In the genomic region with DNA sequence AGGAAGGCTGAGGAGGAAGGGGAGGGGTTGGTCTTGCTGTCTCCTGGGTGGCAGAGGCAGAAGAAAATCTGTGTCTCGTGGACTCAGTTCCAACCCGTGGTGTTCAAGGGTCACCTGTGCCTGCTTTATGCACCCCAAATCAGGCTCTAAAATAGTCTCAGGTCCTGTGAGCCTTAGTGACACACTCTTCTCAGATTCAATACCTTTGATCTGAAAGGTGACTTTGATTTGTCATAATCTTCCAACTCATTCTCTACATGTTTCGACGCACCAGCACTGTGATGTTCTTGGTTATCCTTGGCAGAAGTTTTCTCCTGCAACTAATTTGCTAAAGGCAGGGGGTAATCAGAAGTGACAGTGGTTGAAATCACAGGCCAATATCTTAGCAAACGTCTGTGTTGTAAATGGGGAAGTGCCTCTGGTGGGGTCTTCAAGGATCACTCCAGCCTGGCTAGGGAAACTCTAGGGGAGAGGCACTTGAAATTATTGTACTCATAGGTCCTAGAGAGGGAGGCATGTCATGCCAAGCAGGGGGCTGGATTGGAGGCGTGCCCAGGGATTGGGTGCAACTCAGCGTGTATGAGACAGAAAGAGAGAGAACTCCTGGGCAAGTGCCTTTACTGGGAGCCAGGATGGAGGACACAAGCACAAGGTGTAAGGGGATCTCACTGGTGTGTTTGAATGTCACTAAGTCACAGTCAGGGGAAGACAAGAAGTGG, we compare ENCODE assay signal across 18 cellular contexts. TPM values are rescaled to one million over a fixed set of nuclear protein-coding genes. Genes with fewer than 3 reads are reported as not detected.
A peak's percentile ranks its signal among the peaks of the same experiment; 100 is the strongest.
DNase-seq lines count a peak whose midpoint lies in the region; ATAC-seq lines count a peak whose summit lies in the region.
"Had no signal": no experiment of that assay in that cellular context is flagged by ENCODE, and none has a peak within 500 bp of the region (broad histone marks: within the 10 kb centered on the region; RNA-seq: fewer than 3 reads in every experiment).

No MANE protein-coding gene starts in this region.

- H3K36me3 Mint-ChIP-seq in activated CD4-positive, alpha-beta T cell treated with anti-CD3 and anti-CD28 coated beads for 36 hours (ENCODE audit: low read depth), result peaks cover 21% of the 10 kb centered on the region
- H3K36me3 Mint-ChIP-seq in naive thymus-derived CD4-positive, alpha-beta T cell, result peaks cover 0 to 13% (median 7%) of the 10 kb centered on the region in 5 donors

- H3K4me1 ChIP-seq in naive thymus-derived CD4-positive, alpha-beta T cell (ENCODE audit: control insufficient read depth in 2 of 2, insufficient read depth in 2 of 2, low read length in 2 of 2), result peaks cover 0 to under 1% of the 10 kb centered on the region in 2 donors

- H3K4me3 Mint-ChIP-seq in activated CD4-positive, alpha-beta T cell treated with anti-CD3 and anti-CD28 coated beads for 36 hours, result no peak overlapping the region
- no peak overlapping the region for H3K4me3 Mint-ChIP-seq in naive thymus-derived CD4-positive, alpha-beta T cell
- H3K4me3 Mint-ChIP-seq: activated naive CD4-positive, alpha-beta T cell treated with anti-CD3 and anti-CD28 coated beads, Interleukin-2, amount 10 ng/mL, durations not matched to agents 7 days and 5 days; CD14-positive monocyte had no signal

- H3K27ac ChIP-seq in naive thymus-derived CD4-positive, alpha-beta T cell (ENCODE audit: low read depth, low read length), result no peak overlapping the region
- H3K27ac ChIP-seq: SK-N-MC, transverse colon had no signal

- POLR2A ChIA-PET in activated CD4-positive, alpha-beta T cell treated with anti-CD3 and anti-CD28 coated beads for 36 hours (lab: Charles Lee), result no interaction called here
- POLR2A ChIA-PET in naive thymus-derived CD4-positive, alpha-beta T cell (lab: Charles Lee), result no interaction called here

- no peaks in the 10 kb centered on the region for H3K27me3 ChIP-seq in naive thymus-derived CD4-positive, alpha-beta T cell (ENCODE audit: control insufficient read depth in 2 of 2, insufficient read depth in 2 of 2, low read length in 2 of 2)
- H3K27me3 ChIP-seq: pancreas, transverse colon had no signal

- CTCF ChIA-PET in activated CD4-positive, alpha-beta T cell treated with anti-CD3 and anti-CD28 coated beads for 36 hours (lab: Charles Lee), result no interaction called here
- CTCF ChIA-PET in naive thymus-derived CD4-positive, alpha-beta T cell (lab: Charles Lee), result no interaction called here

- intact Hi-C loops in activated CD4-positive, alpha-beta T cell treated with anti-CD3 and anti-CD28 coated beads for 36 hours (cut with DNase I, micrococcal nuclease), result no loop called here
- intact Hi-C loops in naive thymus-derived CD4-positive, alpha-beta T cell (cut with micrococcal nuclease), result no loop called here

- H3K36me3 ChIP-seq in naive thymus-derived CD4-positive, alpha-beta T cell (ENCODE audit: control insufficient read depth in 2 of 3, insufficient read depth in 3 of 3, low read length in 3 of 3), result peaks cover 0 to 19% (median 8%) of the 10 kb centered on the region in 3 experiments
- H3K36me3 ChIP-seq: transverse colon had no signal

- no peaks in the 10 kb centered on the region for H3K27me3 Mint-ChIP-seq in activated CD4-positive, alpha-beta T cell treated with anti-CD3 and anti-CD28 coated beads for 36 hours
- H3K27me3 Mint-ChIP-seq in naive thymus-derived CD4-positive, alpha-beta T cell, result no peaks in the 10 kb centered on the region

- H3K9me3 Mint-ChIP-seq in activated CD4-positive, alpha-beta T cell treated with anti-CD3 and anti-CD28 coated beads for 36 hours (ENCODE audit: low read depth), result no peaks in the 10 kb centered on the region
- H3K9me3 Mint-ChIP-seq in naive thymus-derived CD4-positive, alpha-beta T cell, result no peaks in the 10 kb centered on the region
- H3K9me3 Mint-ChIP-seq: activated naive CD4-positive, alpha-beta T cell treated with anti-CD3 and anti-CD28 coated beads, Interleukin-2, amount 10 ng/mL, durations not matched to agents 7 days and 5 days; CD14-positive monocyte had no signal

- no peaks in the 10 kb centered on the region for H3K9me3 ChIP-seq in naive thymus-derived CD4-positive, alpha-beta T cell (ENCODE audit: control insufficient read depth in 2 of 3, low read length in 3 of 3)
- H3K9me3 ChIP-seq: pancreas, transverse colon had no signal

- peaks cover 16% of the 10 kb centered on the region for H3K4me1 Mint-ChIP-seq in activated CD4-positive, alpha-beta T cell treated with anti-CD3 and anti-CD28 coated beads for 36 hours
- H3K4me1 Mint-ChIP-seq in naive thymus-derived CD4-positive, alpha-beta T cell, result peaks cover 0 to 10% (median 2%) of the 10 kb centered on the region in 7 donors
- H3K4me1 Mint-ChIP-seq: activated naive CD4-positive, alpha-beta T cell treated with anti-CD3 and anti-CD28 coated beads, Interleukin-2, amount 10 ng/mL, durations not matched to agents 7 days and 5 days had no signal

- H3K4me3 ChIP-seq in naive thymus-derived CD4-positive, alpha-beta T cell (ENCODE audit: low read length), result no peak overlapping the region
- H3K4me3 ChIP-seq: pancreas, SK-N-MC, transverse colon had no signal

- DNase-seq in activated CD4-positive, alpha-beta T cell treated with anti-CD3 and anti-CD28 coated beads for 36 hours, result no peak
- DNase-seq in activated CD4-positive, alpha-beta T cell treated with anti-CD3 and anti-CD28 coated beads for 1 hour, result no peak
- DNase-seq in OCI-M1 (lab: John Stamatoyannopoulos, UW) (peak; percentile 51), astrocyte of the hippocampus (ENCODE audit: low read depth, low spot score) (peak; percentile 26), amygdala (lab: John Stamatoyannopoulos, UW) (no peak), GF-D8 (lab: John Stamatoyannopoulos, UW) (no peak), HPDE6-E6E7 (ENCODE audit: extremely low spot score) (no peak)
- no peak for DNase-seq in naive thymus-derived CD4-positive, alpha-beta T cell
- DNase-seq: activated naive CD4-positive, alpha-beta T cell treated with anti-CD3 and anti-CD28 coated beads, Interleukin-2, amount 10 ng/mL, durations not matched to agents 7 days and 5 days; DMS79; H7; hypothalamus; left colon; NCI-H1092 treated with DMSO at 0.1 percent for 48 hours; pancreas; transverse colon had no signal

- ATAC-seq in activated CD4-positive, alpha-beta T cell treated with anti-CD3 and anti-CD28 coated beads for 36 hours, result peak; percentile 74
- ATAC-seq in naive thymus-derived CD4-positive, alpha-beta T cell, result peak; percentile 17
- ATAC-seq: left colon had no signal

- H3K27ac Mint-ChIP-seq in activated CD4-positive, alpha-beta T cell treated with anti-CD3 and anti-CD28 coated beads for 36 hours, result peak overlapping the region; percentile 11
- no peak overlapping the region for H3K27ac Mint-ChIP-seq in naive thymus-derived CD4-positive, alpha-beta T cell
- H3K27ac Mint-ChIP-seq: activated naive CD4-positive, alpha-beta T cell treated with anti-CD3 and anti-CD28 coated beads, Interleukin-2, amount 10 ng/mL, durations not matched to agents 7 days and 5 days had no signal

RNA-seq across cellular contexts. Expression of a gene that starts 16.5 kb away (rescaled TPM):
- total RNA-seq in activated CD4-positive, alpha-beta T cell treated with anti-CD3 and anti-CD28 coated beads for 36 hours, result 10 to 100 TPM; 42.4 to 43.8 TPM
- 10 to 100 TPM; 40.9 to 80.4 (median 44.9) TPM for total RNA-seq in naive thymus-derived CD4-positive, alpha-beta T cell
- 10 to 100 TPM; 57.9 to 63.9 TPM for polyA plus RNA-seq in naive thymus-derived CD4-positive, alpha-beta T cell

RNA-seq across cellular contexts. Expression of a gene that starts 19.0 kb away (rescaled TPM):
- not detected for total RNA-seq in activated CD4-positive, alpha-beta T cell treated with anti-CD3 and anti-CD28 coated beads for 36 hours
- under 1 TPM in 1 of 5 experiments, not detected in 4; 0.12 TPM for total RNA-seq in naive thymus-derived CD4-positive, alpha-beta T cell
- polyA plus RNA-seq in naive thymus-derived CD4-positive, alpha-beta T cell, result under 1 TPM in 1 of 2 donors, not detected in 1; 0.05 TPM
- total RNA-seq: transverse colon had no signal
- polyA plus RNA-seq: CD14-positive monocyte, pancreas had no signal

Comparison
In these comparisons a context has a peak if more than half of its experiments do, and no peak if none do; other contexts are left out.
1. DNase-seq: peak in OCI-M1 (single experiment) and astrocyte of the hippocampus (single experiment); none in activated CD4-positive, alpha-beta T cell treated with anti-CD3 and anti-CD28 coated beads for 36 hours (single experiment), activated CD4-positive, alpha-beta T cell treated with anti-CD3 and anti-CD28 coated beads for 1 hour (single experiment), naive thymus-derived CD4-positive, alpha-beta T cell (0 of 9), amygdala (0 of 56), GF-D8 (single experiment) and HPDE6-E6E7 (single experiment).